In the genomic region with DNA sequence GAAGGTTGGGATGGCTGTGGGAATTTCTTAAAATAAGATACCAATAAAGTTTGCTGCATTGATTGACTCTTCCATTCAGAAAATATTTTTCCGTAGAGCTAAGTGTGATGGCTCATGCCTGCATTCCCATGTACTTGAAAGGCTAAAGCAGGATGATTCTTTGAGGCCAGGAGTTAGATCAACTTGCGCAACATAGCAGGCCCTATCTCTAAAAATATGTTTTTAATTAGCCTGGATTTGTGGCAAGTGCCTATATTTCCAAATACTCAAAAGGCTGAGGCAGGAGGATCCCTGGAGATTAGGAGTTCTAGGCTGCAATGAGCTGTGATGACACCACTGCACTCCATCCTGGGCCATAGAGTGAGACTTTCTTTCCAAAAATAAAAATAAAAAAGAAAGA, we compare ENCODE assay signal across 19 cellular contexts.
DNase-seq lines count a peak whose midpoint lies in the region; ATAC-seq, FAIRE-seq and TF ChIP-seq lines count a peak whose summit lies in the region.
"Had no signal": no experiment of that assay in that cellular context is flagged by ENCODE, and none has a peak within 500 bp of the region (broad histone marks: within the 10 kb centered on the region; RNA-seq: fewer than 3 reads in every experiment).

No MANE protein-coding gene starts in this region.

- no peak overlapping the region for H2AFZ ChIP-seq in PC-3 (ENCODE audit: low read length)

- TF ChIP-seq EP300 in suprapubic skin (IDR thresholded peaks at IDR 0.05), result no peak

- H3K79me2 ChIP-seq in PC-3 (ENCODE audit: low read length), result no peaks in the 10 kb centered on the region

- H3K36me3 ChIP-seq in PC-3 (ENCODE audit: low read depth, low read length) (no peaks in the 10 kb centered on the region), bronchial epithelial cell (ENCODE audit: control insufficient read depth, insufficient read depth, low read length) (no peaks in the 10 kb centered on the region), suprapubic skin (no peaks in the 10 kb centered on the region)
- H3K36me3 ChIP-seq: Peyer's patch had no signal

- CTCF ChIA-PET in PC-3 (lab: Charles Lee), result no interaction called here

- FAIRE-seq in bronchial epithelial cell (lab: Jason Lieb, UNC), result no peak
- FAIRE-seq in HTR-8/SVneo (lab: Jason Lieb, UNC), result no peak
- FAIRE-seq: A204.1 had no signal

- BruUV-seq in PC-3 (replicated peaks; lab: Mats Ljungman, UMichigan), result no TSS peak

- H3K27me3 ChIP-seq in PC-3 (ENCODE audit: low read length) (no peaks in the 10 kb centered on the region), bronchial epithelial cell (ENCODE audit: control insufficient read depth, insufficient read depth, low read length) (no peaks in the 10 kb centered on the region), suprapubic skin (no peaks in the 10 kb centered on the region)
- H3K27me3 ChIP-seq: Peyer's patch had no signal

- no peaks in the 10 kb centered on the region for H3K9me2 ChIP-seq in PC-3 (replicated peaks; ENCODE audit: low read length)

- peak overlapping the region; percentile 55 for H3K27ac ChIP-seq in PC-3 (ENCODE audit: low read length)
- no peak overlapping the region for H3K27ac ChIP-seq in suprapubic skin
- H3K27ac ChIP-seq: Peyer's patch had no signal

- peaks cover 4% of the 10 kb centered on the region for H3F3A ChIP-seq in PC-3 (ENCODE audit: low read length, unreplicated experiment)

- DNase-seq in AG09309 (ENCODE audit: low read depth), result peak; percentile 37
- peak; percentile 17 for DNase-seq in PC-3
- peak; percentile 22 for DNase-seq in bronchial epithelial cell (ENCODE audit: low read depth)
- peak; percentile 12 to 74 for DNase-seq in foreskin fibroblast
- DNase-seq in SW 1271 (lab: John Stamatoyannopoulos, UW), result no peak
- no peak for DNase-seq in suprapubic skin (ENCODE audit: low spot score in 2 of 2)
- DNase-seq in NAMALWA (ENCODE audit: low spot score), result no peak
- no peak for DNase-seq in HTR-8/SVneo (ENCODE audit: insufficient read length, low spot score)
- DNase-seq: C1 segment of cervical spinal cord, H9, KBM-7, NCI-H1048, NCI-H2081 treated with DMSO at 0.1 percent for 48 hours, NCI-H510A treated with DMSO at 0.1 percent for 48 hours, NCI-H82, Peyer's patch, Right ventricle myocardium superior had no signal

- no peaks in the 10 kb centered on the region for H4K20me1 ChIP-seq in PC-3 (ENCODE audit: low read length)

- POLR2A ChIA-PET in PC-3 (lab: Charles Lee; ENCODE audit: unreplicated experiment), result no interaction called here

- TF ChIP-seq CTCF in AG09309 (IDR thresholded peaks at IDR 0.05; ENCODE audit: control insufficient read depth, insufficient read depth, low read depth, low read length, missing control alignments), result no peak
- TF ChIP-seq CTCF in PC-3 (conservative IDR thresholded peaks at IDR 0.05; ENCODE audit: low read depth, low read length), result no peak
- TF ChIP-seq CTCF in bronchial epithelial cell (IDR thresholded peaks at IDR 0.05; ENCODE audit: insufficient read depth, low read length, severe bottlenecking), result no peak
- no peak for TF ChIP-seq CTCF in foreskin fibroblast (IDR thresholded peaks at IDR 0.05; ENCODE audit: low read depth, low read length)
- no peak for TF ChIP-seq CTCF in suprapubic skin (IDR thresholded peaks at IDR 0.05)

- peak overlapping the region; percentile 38; the same call in 1 of the 2 replicates for H3K4me2 ChIP-seq in PC-3 (ENCODE audit: low read length)

- H3K4me1 ChIP-seq in PC-3 (ENCODE audit: insufficient read depth, low read length) (peaks cover 16% of the 10 kb centered on the region), suprapubic skin (no peaks in the 10 kb centered on the region)
- H3K4me1 ChIP-seq: Peyer's patch had no signal

- ATAC-seq in PC-3, result peak; percentile 33; the same call in 1 of the 2 replicates
- ATAC-seq: SK-N-SH treated with all-trans-retinoic acid at 6 μM for 48 hours had no signal

- intact Hi-C loops in PC-3 (cut with micrococcal nuclease), result no loop called here

- WGBS in suprapubic skin, result 89% methylated on average over 2 of the region's 2 CpGs

- H3K9me3 ChIP-seq in PC-3 (ENCODE audit: low read length) (0 out of 2 replicates have a peak, but pooled peaks cover 4% of the 10 kb centered on the region), suprapubic skin (peaks cover 2% of the 10 kb centered on the region)
- H3K9me3 ChIP-seq: Peyer's patch had no signal

- TF ChIP-seq POLR2A in suprapubic skin (IDR thresholded peaks at IDR 0.05), result no peak

- no peak overlapping the region for H3K9ac ChIP-seq in PC-3 (ENCODE audit: low read length)

- no peak overlapping the region for H3K4me3 ChIP-seq in AG09309 (ENCODE audit: control insufficient read depth, low read depth, low read length)
- no peak overlapping the region for H3K4me3 ChIP-seq in PC-3 (ENCODE audit: low read length)
- H3K4me3 ChIP-seq in bronchial epithelial cell (ENCODE audit: low read depth, low read length), result no peak overlapping the region
- H3K4me3 ChIP-seq in foreskin fibroblast (ENCODE audit: low read depth in 1 of 2, low read length in 2 of 2), result no peak overlapping the region
- no peak overlapping the region for H3K4me3 ChIP-seq in suprapubic skin
- H3K4me3 ChIP-seq: Peyer's patch had no signal

Comparison
In these comparisons a context has a peak if more than half of its experiments do, and no peak if none do; other contexts are left out.
1. DNase-seq: peak in AG09309 (single experiment), PC-3 (single experiment), bronchial epithelial cell (single experiment) and foreskin fibroblast (2 of 2); none in SW 1271 (0 of 2), suprapubic skin (0 of 2), NAMALWA (single experiment) and HTR-8/SVneo (single experiment).